In the genomic region with DNA sequence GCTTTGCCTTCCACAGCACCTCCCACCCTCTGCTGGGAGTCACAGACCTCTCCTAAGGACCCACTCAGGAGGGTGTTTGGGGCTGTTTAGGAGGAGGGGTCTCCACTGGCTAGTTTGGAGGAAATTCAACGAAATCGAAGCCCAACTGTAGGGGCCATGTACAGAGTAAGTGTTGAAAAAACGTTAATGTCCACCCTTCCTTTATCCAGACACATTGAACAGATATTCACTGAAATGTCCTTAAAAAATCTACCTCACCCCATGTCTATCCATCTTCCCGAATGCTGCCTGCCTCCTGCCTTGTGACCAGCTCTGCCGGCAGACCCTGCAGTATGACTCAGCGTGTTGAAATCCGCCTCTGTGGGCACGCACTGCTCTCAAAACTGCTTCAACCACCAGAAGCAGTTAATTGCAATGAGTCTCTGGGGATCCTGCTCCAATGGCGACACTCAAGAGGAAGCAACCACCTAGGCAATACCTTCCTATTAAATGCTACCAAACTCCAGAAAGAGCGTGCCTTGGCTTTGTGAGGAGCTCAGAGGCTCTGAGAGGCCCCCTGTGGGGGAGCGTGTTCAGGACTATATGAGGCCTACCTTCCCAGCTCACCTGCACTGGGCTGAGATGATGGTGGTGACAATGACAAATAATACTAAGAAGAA, we compare ENCODE assay signal across 9 cellular contexts.
DNase-seq lines count a peak whose midpoint lies in the region; ATAC-seq, FAIRE-seq and TF ChIP-seq lines count a peak whose summit lies in the region.
"Had no signal": no experiment of that assay in that cellular context is flagged by ENCODE, and none has a peak within 500 bp of the region (broad histone marks: within the 10 kb centered on the region; RNA-seq: fewer than 3 reads in every experiment).

No MANE protein-coding gene starts in this region.

- TF ChIP-seq CTCF in AG09319 (IDR thresholded peaks at IDR 0.05; ENCODE audit: low read depth, low read length): no peak
- TF ChIP-seq CTCF in RWPE2 (IDR thresholded peaks at IDR 0.05; ENCODE audit: poor library complexity, severe bottlenecking): no peak
- no peak for TF ChIP-seq CTCF in esophagus squamous epithelium (IDR thresholded peaks at IDR 0.05)

- FAIRE-seq in GM19239 (lab: Jason Lieb, UNC): no peak

- WGBS in esophagus squamous epithelium, 2 donors: 61 to 77% methylated on average over 8 to 11 of the region's 11 CpGs

- H3K4me3 ChIP-seq in RWPE2 (ENCODE audit: severe bottlenecking) (no peak overlapping the region), esophagus squamous epithelium (no peak overlapping the region)

- no peaks in the 10 kb centered on the region for H3K27me3 ChIP-seq in RWPE2 (ENCODE audit: insufficient read depth, poor library complexity, severe bottlenecking)
- no peaks in the 10 kb centered on the region for H3K27me3 ChIP-seq in esophagus squamous epithelium

- intact Hi-C loops in esophagus squamous epithelium (cut with DNase I): no loop called here

- DNase-seq in AG09319 (ENCODE audit: extremely low read depth, low read depth): peak; percentile 79
- DNase-seq in HS-27A (ENCODE audit: low read depth): peak; percentile 88
- peak; percentile 67 for DNase-seq in RWPE2 (ENCODE audit: low spot score)
- DNase-seq in esophagus squamous epithelium (lab: John Stamatoyannopoulos, UW): no peak
- peak; percentile 97 for DNase-seq in myocyte (ENCODE audit: low read depth)
- DNase-seq in GM19239 (ENCODE audit: insufficient read length, low spot score): no peak
- DNase-seq in activated gamma-delta T cell (lab: John Stamatoyannopoulos, UW): no peak
- DNase-seq: activated naive CD8-positive, alpha-beta T cell treated with anti-CD3 and anti-CD28 coated beads, Interleukin-2, amount 10 ng/mL, durations not matched to agents 7 days and 5 days had no signal

- peak overlapping the region; percentile 81 for H3K27ac ChIP-seq in RWPE2 (ENCODE audit: poor library complexity, severe bottlenecking)
- peak overlapping the region; percentile 60 to 93 (median 83) for H3K27ac ChIP-seq in esophagus squamous epithelium

- H3K36me3 ChIP-seq in RWPE2 (ENCODE audit: low read depth): no peaks in the 10 kb centered on the region
- H3K36me3 ChIP-seq in esophagus squamous epithelium: no peaks in the 10 kb centered on the region

- TF ChIP-seq POLR2A in esophagus squamous epithelium (IDR thresholded peaks at IDR 0.05): no peak

- no peaks in the 10 kb centered on the region for H3K9me3 ChIP-seq in RWPE2 (ENCODE audit: severe bottlenecking)
- H3K9me3 ChIP-seq in esophagus squamous epithelium: no peaks in the 10 kb centered on the region

- peaks cover 55% of the 10 kb centered on the region for H3K4me1 ChIP-seq in RWPE2 (ENCODE audit: insufficient read depth, poor library complexity, severe bottlenecking)
- peaks cover 0 to 49% (median 35%) of the 10 kb centered on the region in 3 donors for H3K4me1 ChIP-seq in esophagus squamous epithelium

- ATAC-seq in RWPE2 (ENCODE audit: low read depth): peak; percentile 58
- ATAC-seq in GM21423 (IDR thresholded peaks at IDR 0.05; ENCODE audit: unreplicated experiment): no peak

Comparison
In these comparisons a context has a peak if more than half of its experiments do, and no peak if none do; other contexts are left out.
1. DNase-seq: peak in AG09319 (single experiment), HS-27A (single experiment), RWPE2 (single experiment) and myocyte (single experiment); none in esophagus squamous epithelium (single experiment), GM19239 (single experiment) and activated gamma-delta T cell (single experiment).